1 cellular context compared by ENCODE assay signal in genomic region chr1:58813801-58814200, GRCh38.
TF ChIP-seq lines count a peak whose summit lies in the region.

No MANE protein-coding gene starts in this region.

TF ChIP-seq in H1, 55 proteins besides CTCF, POLR2A, EP300 and RAD21:
- TF ChIP-seq CEBPB (IDR thresholded peaks at IDR 0.05; ENCODE audit: low read depth, low read length) (no peak), SP4 (IDR thresholded peaks at IDR 0.05; ENCODE audit: low read length) (no peak), SAP30 (IDR thresholded peaks at IDR 0.05; ENCODE audit: insufficient read depth, insufficient replicate concordance, low read length) (no peak), BCL11A (IDR thresholded peaks at IDR 0.05; ENCODE audit: low read depth in 2 of 2, low read length in 2 of 2) (no peak), HDAC6 (IDR thresholded peaks at IDR 0.05; ENCODE audit: low read depth, low read length) (no peak), TCF12 (IDR thresholded peaks at IDR 0.05; ENCODE audit: low read depth, low read length) (no peak), E2F6 (IDR thresholded peaks at IDR 0.05) (no peak), BACH1 (IDR thresholded peaks at IDR 0.05; ENCODE audit: low read length) (no peak), PHF8 (conservative IDR thresholded peaks at IDR 0.05; ENCODE audit: low read depth, low read length) (no peak), CREB1 (IDR thresholded peaks at IDR 0.05) (no peak), GTF2F1 (IDR thresholded peaks at IDR 0.05; ENCODE audit: borderline replicate concordance, low read depth, low read length) (no peak), SIRT6 (IDR thresholded peaks at IDR 0.05; ENCODE audit: low read length) (no peak)
